Comparison of ENCODE assay signal across 11 cellular contexts in the genomic region with DNA sequence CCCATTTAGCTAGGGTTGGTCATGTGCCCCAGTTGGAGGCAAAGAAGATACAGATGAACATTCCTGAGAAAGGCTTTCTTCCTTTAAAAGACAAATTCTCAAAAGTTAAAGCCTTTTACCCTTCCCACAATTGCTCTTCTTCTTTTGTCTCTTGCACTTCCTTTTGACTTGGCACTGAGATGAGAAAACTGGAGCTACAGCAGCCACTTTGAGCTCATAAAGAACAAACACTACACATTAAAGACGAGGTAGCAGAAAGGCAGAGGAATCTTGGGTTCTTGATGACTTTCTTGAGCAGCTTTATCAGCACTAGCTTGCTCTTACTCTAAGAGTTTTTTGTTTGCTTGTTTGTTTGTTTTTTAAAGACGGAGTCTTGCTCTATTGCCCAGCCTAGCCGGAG.
"Had no signal": no experiment of that assay in that cellular context is flagged by ENCODE, and none has a peak within 500 bp of the region (broad histone marks: within the 10 kb centered on the region; RNA-seq: fewer than 3 reads in every experiment).

No MANE protein-coding gene starts in this region.

- H3K9me3 Mint-ChIP-seq: GM23338, H9 had no signal

- ATAC-seq: GM23338, HCT116 had no signal

- DNase-seq: GM23248, GOT3, H7, H9, HCEC 1CT, HFFc6 had no signal

- H2AFZ ChIP-seq: GM23248, GM23338 had no signal

- H3K4me2 ChIP-seq: GM23338 had no signal

- H3K27ac Mint-ChIP-seq: GM23338, H9, HFFc6 had no signal

- H3K4me3 Mint-ChIP-seq: GM23338, H9, HFFc6 had no signal

- H3K9me3 ChIP-seq: HAP-1 had no signal

- H3K9ac ChIP-seq: GM23248 had no signal

- H3K36me3 ChIP-seq: HAP-1 had no signal

- H3K4me1 ChIP-seq: HAP-1 had no signal

- FAIRE-seq: H1, H54 had no signal

- H3K27ac ChIP-seq: GM23248 had no signal

- H3K4me3 ChIP-seq: GM23248, GM23338, HAP-1 had no signal
